In the genomic region with DNA sequence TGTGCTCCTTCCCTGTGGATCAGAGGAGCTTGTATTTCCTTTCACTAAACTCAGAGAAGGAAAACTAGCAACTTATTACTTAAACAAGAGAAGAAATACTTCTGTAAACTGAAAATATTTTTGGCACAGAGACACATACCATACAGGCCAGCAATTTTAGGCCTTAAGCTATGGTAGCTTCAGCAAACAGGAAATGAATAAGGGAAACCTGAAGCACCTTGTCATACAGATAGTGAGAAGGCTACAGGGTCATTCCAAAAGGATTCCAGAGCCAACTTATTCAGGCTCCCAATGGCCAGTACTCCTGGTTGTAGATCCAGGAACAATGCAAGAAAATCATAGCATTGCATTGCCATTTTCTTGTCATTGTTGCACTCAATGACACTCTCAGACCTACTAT, we compare ENCODE assay signal across 18 cellular contexts. TPM values are rescaled to one million over a fixed set of nuclear protein-coding genes. Genes with fewer than 3 reads are reported as not detected.
A peak's percentile ranks its signal among the peaks of the same experiment; 100 is the strongest.
DNase-seq lines count a peak whose midpoint lies in the region; ATAC-seq, FAIRE-seq and TF ChIP-seq lines count a peak whose summit lies in the region.
"Had no signal": no experiment of that assay in that cellular context is flagged by ENCODE, and none has a peak within 500 bp of the region (broad histone marks: within the 10 kb centered on the region; RNA-seq: fewer than 3 reads in every experiment).

No MANE protein-coding gene starts in this region.

- TF ChIP-seq EP300 in GM12878 (IDR thresholded peaks at IDR 0.05; ENCODE audit: borderline replicate concordance in 1 of 2, control insufficient read depth in 1 of 2, low read depth in 2 of 2, low read length in 2 of 2): no peak

- H3K9me3 ChIP-seq in GM12878 (replicated peaks; ENCODE audit: control insufficient read depth, insufficient read depth, low read length): no peaks in the 10 kb centered on the region
- H3K9me3 ChIP-seq in endodermal cell (ENCODE audit: control insufficient read depth, low read length): peaks cover 21% of the 10 kb centered on the region
- no peaks in the 10 kb centered on the region for H3K9me3 ChIP-seq in smooth muscle cell (replicated peaks; ENCODE audit: low read depth)
- H3K9me3 ChIP-seq: left lung, tibial artery had no signal

- H3K9me3 Mint-ChIP-seq in HFFc6 (no peaks in the 10 kb centered on the region), endodermal cell (peaks cover 13% of the 10 kb centered on the region)
- H3K9me3 Mint-ChIP-seq: IgD-negative memory B cell had no signal

- H3K79me2 ChIP-seq in GM12878 (ENCODE audit: control insufficient read depth, insufficient read depth, low read length) (no peaks in the 10 kb centered on the region), smooth muscle cell (ENCODE audit: low read depth) (no peaks in the 10 kb centered on the region)

- POLR2A ChIA-PET in GM12878 (lab: Charles Lee): no interaction called here

- H3K4me3 ChIP-seq in GM12878 (no peak overlapping the region), endodermal cell (ENCODE audit: low read length) (no peak overlapping the region), smooth muscle cell (no peak overlapping the region)
- H3K4me3 ChIP-seq: left lung, tibial artery had no signal

- H3K4me1 ChIP-seq in GM12878 (ENCODE audit: control insufficient read depth, insufficient read depth, low read length) (no peaks in the 10 kb centered on the region; the same call in 1 of the 2 replicates), endodermal cell (ENCODE audit: control insufficient read depth, insufficient read depth, low read length) (peaks cover 5% of the 10 kb centered on the region), smooth muscle cell (ENCODE audit: low read depth) (no peaks in the 10 kb centered on the region)

- H3K36me3 ChIP-seq in GM12878 (ENCODE audit: control insufficient read depth in 2 of 2, insufficient read depth in 2 of 2, low read length in 1 of 2) (no peaks in the 10 kb centered on the region), endodermal cell (ENCODE audit: control insufficient read depth, insufficient read depth, low read length) (no peaks in the 10 kb centered on the region), smooth muscle cell (ENCODE audit: low read depth) (peaks cover 8% of the 10 kb centered on the region)
- H3K36me3 ChIP-seq: WERI-Rb-1 had no signal

- no peaks in the 10 kb centered on the region; the same call in 1 of the 2 replicates for H3K27me3 Mint-ChIP-seq in HFFc6 (ENCODE audit: insufficient read depth)
- no peaks in the 10 kb centered on the region for H3K27me3 Mint-ChIP-seq in endodermal cell (ENCODE audit: insufficient read depth)
- H3K27me3 Mint-ChIP-seq: IgD-negative memory B cell had no signal

- H3K4me3 Mint-ChIP-seq in HFFc6: no peak overlapping the region
- no peak overlapping the region for H3K4me3 Mint-ChIP-seq in endodermal cell
- H3K4me3 Mint-ChIP-seq: IgD-negative memory B cell had no signal

- intact Hi-C loops in GM12878 (cut with micrococcal nuclease; ENCODE audit: unreplicated experiment): no loop called here

- H3K4me1 Mint-ChIP-seq in HFFc6 (ENCODE audit: low read depth) (peaks cover 15% of the 10 kb centered on the region), endodermal cell (peaks cover 18% of the 10 kb centered on the region)

- H3K9ac ChIP-seq in GM12878 (ENCODE audit: control insufficient read depth, insufficient read depth, low read length) (no peak overlapping the region), endodermal cell (ENCODE audit: extremely low read depth, low read length, poor library complexity, severe bottlenecking) (no peak overlapping the region), smooth muscle cell (ENCODE audit: low read depth) (no peak overlapping the region)

- peak; percentile 47 for DNase-seq in DMS53 (lab: John Stamatoyannopoulos, UW)
- DNase-seq in HFFc6: peak; percentile 2
- DNase-seq in GM12878 (ENCODE audit: low read depth, low spot score): no peak
- DNase-seq in kidney tubule cell (ENCODE audit: low spot score): peak; percentile 43
- no peak for DNase-seq in endodermal cell
- no peak for DNase-seq in smooth muscle cell (lab: John Stamatoyannopoulos, UW; ENCODE audit: unreplicated experiment)
- no peak for DNase-seq in NCI-H2081 treated with DMSO at 0.1 percent for 48 hours (lab: John Stamatoyannopoulos, UW)
- DNase-seq: brain microvascular endothelial cell; foreskin fibroblast; left lung; NCI-H2107; NCI-H774; RPMI8226; stimulated activated CD4-positive, alpha-beta T cell treated with anti-CD3 and anti-CD28 coated beads, Interleukin-4, amount 100 ng/mL, for 4 hours; tibial artery; WERI-Rb-1 had no signal

- H3K27ac Mint-ChIP-seq in HFFc6 (peak overlapping the region; percentile 56; the same call in 1 of the 2 replicates), endodermal cell (no peak overlapping the region)

- no peaks in the 10 kb centered on the region; the same call in 1 of the 2 replicates for H4K20me1 ChIP-seq in GM12878 (ENCODE audit: control insufficient read depth, insufficient read depth)
- H4K20me1 ChIP-seq in smooth muscle cell (ENCODE audit: low read depth): no peaks in the 10 kb centered on the region

- CTCF ChIA-PET in GM12878 (lab: Yijun Ruan, JAX): interaction anchor here (0.7 to 5.6 kb wide), 4 partner anchors 28 to 481 kb away, joined by 3 to 98 read pairs (median 3); a partner anchor contains a TSS

- RAD21 ChIA-PET in GM12878 (lab: Charles Lee; ENCODE audit: unreplicated experiment): interaction anchor here (0.6 kb wide), 1 partner anchor 16 kb away, joined by 3 read pairs; no protein-coding TSS in a partner anchor

- no peak overlapping the region for H3K4me2 ChIP-seq in GM12878 (ENCODE audit: control insufficient read depth, insufficient read depth)
- H3K4me2 ChIP-seq in smooth muscle cell: no peak overlapping the region

- SMC1A ChIA-PET in GM12878 (lab: Charles Lee; ENCODE audit: uncharacterized antibody, unreplicated experiment): interaction anchor here (1.1 to 3.7 kb wide), 4 partner anchors 11 to 452 kb away, joined by 3 to 18 read pairs (median 9); a partner anchor contains a TSS

- H3F3A ChIP-seq in smooth muscle cell (ENCODE audit: low read depth): no peaks in the 10 kb centered on the region

- peak; percentile 13 for FAIRE-seq in GM12878 (lab: Jason Lieb, UNC)

- H3K27me3 ChIP-seq in GM12878 (replicated peaks in 1 of 2; ENCODE audit: control insufficient read depth in 2 of 2, insufficient read depth in 2 of 2, low read length in 1 of 2): no peaks in the 10 kb centered on the region
- no peaks in the 10 kb centered on the region for H3K27me3 ChIP-seq in endodermal cell (ENCODE audit: control insufficient read depth, insufficient read depth, low read length, poor library complexity, severe bottlenecking)
- H3K27me3 ChIP-seq in smooth muscle cell (ENCODE audit: low read depth): no peaks in the 10 kb centered on the region
- H3K27me3 ChIP-seq: brain microvascular endothelial cell, left lung, tibial artery had no signal

- TF ChIP-seq RAD21 in GM12878 (IDR thresholded peaks at IDR 0.05; ENCODE audit: insufficient read depth, low read depth, low read length): no peak

- TF ChIP-seq POLR2A in GM12878 (IDR thresholded peaks at IDR 0.05; ENCODE audit: low read depth, low read length): no peak

- H3K36me3 Mint-ChIP-seq in HFFc6 (ENCODE audit: low read depth) (peaks cover 22% of the 10 kb centered on the region), endodermal cell (ENCODE audit: low read depth) (peaks cover 2% of the 10 kb centered on the region)
- H3K36me3 Mint-ChIP-seq: IgD-negative memory B cell had no signal

- H2AFZ ChIP-seq in GM12878 (ENCODE audit: control insufficient read depth, low read depth, low read length) (no peak overlapping the region), smooth muscle cell (ENCODE audit: low read depth) (no peak overlapping the region)

- in situ Hi-C loops in GM12878 (cut with MboI): no loop called here

- BruUV-seq in GM12878 (replicated peaks; lab: Mats Ljungman, UMichigan): no TSS peak

- H3K27ac ChIP-seq in GM12878 (ENCODE audit: control insufficient read depth, insufficient read depth) (no peak overlapping the region), endodermal cell (ENCODE audit: low read depth, low read length) (no peak overlapping the region), smooth muscle cell (ENCODE audit: low read depth) (no peak overlapping the region)
- H3K27ac ChIP-seq: brain microvascular endothelial cell, tibial artery, WERI-Rb-1 had no signal

- TF ChIP-seq CTCF in HFFc6 (IDR thresholded peaks at IDR 0.05): no peak
- no peak for TF ChIP-seq CTCF in GM12878 (IDR thresholded peaks at IDR 0.05 in 2 of 3, conservative IDR thresholded peaks at IDR 0.05 in 1 of 3; ENCODE audit: control insufficient read depth in 2 of 3, extremely low read depth in 1 of 3, insufficient read depth in 1 of 3, low read depth in 3 of 3, low read length in 3 of 3)
- TF ChIP-seq CTCF in endodermal cell (conservative IDR thresholded peaks at IDR 0.05): no peak
- no peak for TF ChIP-seq CTCF in smooth muscle cell (IDR thresholded peaks at IDR 0.05; ENCODE audit: borderline replicate concordance, insufficient read depth, poor library complexity, severe bottlenecking)

- no peak for ATAC-seq in GM12878
- no peak for ATAC-seq in GM21528 (IDR thresholded peaks at IDR 0.05; ENCODE audit: low FRiP score, unreplicated experiment)
- ATAC-seq: left lung had no signal

RNA-seq across cellular contexts. Expression of a gene that starts 9.1 kb away (rescaled TPM):
- 10 to 100 TPM; 18.1 to 25.4 (median 23.7) TPM for total RNA-seq in HFFc6 (2021; fragmentation: NEBNext Ultra II Directional; extraction: Animal tissue kit (Norgen Biotek cat#: 25700))
- 20.3 and 23.6 TPM in 2 replicates for total RNA-seq in GM12878 (2013; cell fraction: nucleolus; rRNA removed)
- total RNA-seq in GM12878 (2014; rRNA removed) (16.9 and 17.1 TPM in 2 replicates), GM12878 (2014; rRNA removed; fragmentation: Illumina TruSeq; extraction: Trizol) (24.4 and 25.3 TPM in 2 replicates), GM12878 (2021) (27.8 and 28.2 TPM in 2 replicates), endodermal cell (10 to 100 TPM; 33.9 to 36.4 TPM), smooth muscle cell (45.5 and 54.6 TPM in 2 replicates)
- polyA plus RNA-seq in GM12878 (2011; ENCODE audit: low read depth): 17.2 TPM
- polyA plus RNA-seq in GM12878 (2011; rRNA removed) (29.9 and 53.8 TPM in 2 replicates), GM12878 (2014; fragmentation: Illumina TruSeq; extraction: Trizol) (35.4 and 46.5 TPM in 2 replicates), GM12878 (2014; fragmentation: Nextera tagmentation; extraction: Ambion mirVana) (10 to 100 TPM; 18.9 to 21.8 TPM), GM12878 (2014; rRNA removed) (20.4 and 24.1 TPM in 2 replicates), GM12878 (2016; fragmentation: Nextera tagmentation; extraction: Ambion mirVana) (10 to 100 TPM; 25.9 to 27.5 TPM), smooth muscle cell (45.0 and 49.0 TPM in 2 replicates)
- polyA plus RNA-seq in GM12878 (2011; cell fraction: cytosol; rRNA removed): 12.7 and 18.9 TPM in 2 replicates
- 24.1 and 28.2 TPM in 2 replicates for polyA plus RNA-seq in GM12878 (2011; cell fraction: nucleus; rRNA removed)
- polyA plus RNA-seq in GM12878 (2012): 29.3 and 34.1 TPM in 2 replicates
- 16.3 and 25.2 TPM in 2 replicates for polyA minus RNA-seq in GM12878 (2011; rRNA and poly(A)+ RNA removed)
- polyA minus RNA-seq in GM12878 (2011; cell fraction: cytosol; rRNA and poly(A)+ RNA removed): 10.7 and 12.5 TPM in 2 replicates
- polyA minus RNA-seq in GM12878 (2011; cell fraction: nucleus; rRNA and poly(A)+ RNA removed): 6.3 and 8.2 TPM in 2 replicates
- 54.1 TPM for polyA plus RNA-seq in endodermal cell (2013, experiment 1 of 2)
- polyA plus RNA-seq in endodermal cell (2013, experiment 2 of 2): 47.6 TPM

RNA-seq across cellular contexts. Expression of a gene that starts 9.1 kb away (rescaled TPM):
- total RNA-seq in HFFc6 (2021; fragmentation: NEBNext Ultra II Directional; extraction: Animal tissue kit (Norgen Biotek cat#: 25700)): 1 to 10 TPM; 5.5 to 9.7 (median 8.2) TPM
- 39.7 and 42.9 TPM in 2 replicates for total RNA-seq in GM12878 (2013; cell fraction: nucleolus; rRNA removed)
- total RNA-seq in GM12878 (2014; rRNA removed) (6.9 and 8.3 TPM in 2 replicates), GM12878 (2014; rRNA removed; fragmentation: Illumina TruSeq; extraction: Trizol) (9.7 and 10.4 TPM in 2 replicates), GM12878 (2021) (13.9 TPM in 2 replicates), endodermal cell (10 to 100 TPM; 20.1 to 27.7 TPM), smooth muscle cell (8.1 and 9.9 TPM in 2 replicates)
- 4.1 TPM for polyA plus RNA-seq in GM12878 (2011; ENCODE audit: low read depth)
- polyA plus RNA-seq in GM12878 (2011; rRNA removed) (6.5 and 7.4 TPM in 2 replicates), GM12878 (2014; fragmentation: Illumina TruSeq; extraction: Trizol) (9.2 and 11.8 TPM in 2 replicates), GM12878 (2014; fragmentation: Nextera tagmentation; extraction: Ambion mirVana) (1 to 10 TPM; 3.5 to 4.0 TPM), GM12878 (2014; rRNA removed) (3.8 and 4.4 TPM in 2 replicates), GM12878 (2016; fragmentation: Nextera tagmentation; extraction: Ambion mirVana) (1 to 10 TPM; 9.3 to 10.0 TPM), smooth muscle cell (4.4 and 5.2 TPM in 2 replicates)
- 2.9 and 3.5 TPM in 2 replicates for polyA plus RNA-seq in GM12878 (2011; cell fraction: cytosol; rRNA removed)
- polyA plus RNA-seq in GM12878 (2011; cell fraction: nucleus; rRNA removed): 5.2 and 6.4 TPM in 2 replicates
- 6.3 and 7.0 TPM in 2 replicates for polyA plus RNA-seq in GM12878 (2012)
- polyA minus RNA-seq in GM12878 (2011; rRNA and poly(A)+ RNA removed): 9.2 and 12.8 TPM in 2 replicates
- polyA minus RNA-seq in GM12878 (2011; cell fraction: cytosol; rRNA and poly(A)+ RNA removed): 2.9 and 3.7 TPM in 2 replicates
- polyA minus RNA-seq in GM12878 (2011; cell fraction: nucleus; rRNA and poly(A)+ RNA removed): 9.3 and 16.5 TPM in 2 replicates
- polyA plus RNA-seq in endodermal cell (2013, experiment 1 of 2): 9.7 TPM
- 9.5 TPM for polyA plus RNA-seq in endodermal cell (2013, experiment 2 of 2)

RNA-seq across cellular contexts. Expression of a gene that starts 21.2 kb away (rescaled TPM):
- total RNA-seq in HFFc6 (2021; fragmentation: NEBNext Ultra II Directional; extraction: Animal tissue kit (Norgen Biotek cat#: 25700)): 10 to 100 TPM; 26.5 to 44.6 (median 39.3) TPM
- 16.5 and 17.1 TPM in 2 replicates for total RNA-seq in GM12878 (2013; cell fraction: nucleolus; rRNA removed)
- total RNA-seq in GM12878 (2014; rRNA removed) (2.6 TPM in 2 replicates), GM12878 (2014; rRNA removed; fragmentation: Illumina TruSeq; extraction: Trizol) (2.7 and 3.3 TPM in 2 replicates), GM12878 (2021) (1.8 and 2.4 TPM in 2 replicates), endodermal cell (not detected), smooth muscle cell (15.8 and 18.6 TPM in 2 replicates)
- 3.2 TPM for polyA plus RNA-seq in GM12878 (2011; ENCODE audit: low read depth)
- polyA plus RNA-seq in GM12878 (2011; rRNA removed) (3.1 and 3.8 TPM in 2 replicates), GM12878 (2014; fragmentation: Illumina TruSeq; extraction: Trizol) (2.1 and 5.7 TPM in 2 replicates), GM12878 (2014; fragmentation: Nextera tagmentation; extraction: Ambion mirVana) (1 to 10 TPM in 1 of 2 experiments, under 1 TPM in 1; 0.32 to 1.2 TPM), GM12878 (2014; rRNA removed) (1.2 and 1.4 TPM in 2 replicates), GM12878 (2016; fragmentation: Nextera tagmentation; extraction: Ambion mirVana) (under 1 TPM; 0.21 to 0.98 TPM), smooth muscle cell (5.5 and 6.9 TPM in 2 replicates)
- polyA plus RNA-seq in GM12878 (2011; cell fraction: cytosol; rRNA removed): 1.2 and 2.2 TPM in 2 replicates
- polyA plus RNA-seq in GM12878 (2011; cell fraction: nucleus; rRNA removed): 3.2 and 5.2 TPM in 2 replicates
- polyA plus RNA-seq in GM12878 (2012): 1.8 and 2.9 TPM in 2 replicates
- 3.3 and 4.2 TPM in 2 replicates for polyA minus RNA-seq in GM12878 (2011; rRNA and poly(A)+ RNA removed)
- polyA minus RNA-seq in GM12878 (2011; cell fraction: cytosol; rRNA and poly(A)+ RNA removed): 0.73 and 0.94 TPM in 2 replicates
- polyA minus RNA-seq in GM12878 (2011; cell fraction: nucleus; rRNA and poly(A)+ RNA removed): 3.5 and 3.7 TPM in 2 replicates
- not detected for polyA plus RNA-seq in endodermal cell (2013, experiment 1 of 2)
- polyA plus RNA-seq in endodermal cell (2013, experiment 2 of 2): 0.12 TPM

Comparison
In these comparisons a context has a peak if more than half of its experiments do, and no peak if none do; other contexts are left out.
1. DNase-seq: peak in DMS53 (single experiment), HFFc6 (single experiment) and kidney tubule cell (single experiment); none in GM12878 (single experiment), endodermal cell (single experiment), smooth muscle cell (single experiment) and NCI-H2081 treated with DMSO at 0.1 percent for 48 hours (single experiment).